Comparison of ENCODE assay signal across 22 cellular contexts in the genomic region with DNA sequence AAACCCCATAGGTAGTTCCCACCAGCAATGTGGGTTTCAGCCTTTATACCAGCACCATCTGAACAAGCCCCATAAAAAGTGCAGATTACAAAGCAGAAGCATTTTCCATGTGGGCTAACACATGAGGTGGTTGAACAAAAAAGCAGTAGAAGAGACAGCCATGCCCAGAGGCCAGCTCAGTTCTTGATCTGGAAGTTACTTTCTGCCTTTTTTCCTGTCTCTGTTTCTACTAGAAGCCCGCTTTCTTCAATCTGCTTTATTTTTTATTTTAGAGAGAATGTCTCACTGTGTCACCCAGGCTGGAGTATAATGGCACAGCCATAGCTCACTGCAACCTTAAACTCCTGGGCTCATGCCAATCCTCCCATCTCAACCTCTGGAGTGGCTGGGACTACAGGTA. TPM values are rescaled to one million over a fixed set of nuclear protein-coding genes. Genes with fewer than 3 reads are reported as not detected.
"Had no signal": no experiment of that assay in that cellular context is flagged by ENCODE, and none has a peak within 500 bp of the region (broad histone marks: within the 10 kb centered on the region; RNA-seq: fewer than 3 reads in every experiment).

No MANE protein-coding gene starts in this region.

- H3K27ac Mint-ChIP-seq: T-cell; T-helper 1 cell treated with Interleukin-12 subunit alpha and Interleukin-12 subunit beta and Interleukin-4 antibody, amounts not matched to agents 30 μg/mL and 1 μg/mL, for 36 hours had no signal

- DNase-seq: Karpas-422, KG1, MG63, NCI-H1092, NCI-H1105 treated with DMSO at 0.1 percent for 48 hours, NCI-H1417 treated with DMSO at 0.1 percent for 48 hours, NCI-H187, NCI-H2029, NCI-H2081 treated with DMSO at 0.1 percent for 48 hours, NCI-H2171, NCI-H226, NCI-H446, NCI-H510A, NCI-H524 treated with DMSO at 0.1 percent for 48 hours, Right ventricle myocardium superior, RPMI8226, SK-N-SH, SW 1271, T-cell had no signal

- H3K4me2 ChIP-seq: SK-N-SH had no signal

- H3K9me3 ChIP-seq: MG63, SK-N-SH had no signal

- H3K27me3 ChIP-seq: MG63 had no signal

- H3K36me3 ChIP-seq: MG63 had no signal

- H3K9me3 Mint-ChIP-seq: T-helper 1 cell treated with Interleukin-12 subunit alpha and Interleukin-12 subunit beta and Interleukin-4 antibody, amounts not matched to agents 30 μg/mL and 1 μg/mL, for 36 hours had no signal

- H3K4me3 ChIP-seq: MG63 had no signal

- ATAC-seq: T-cell had no signal

- H3K27me3 Mint-ChIP-seq: T-cell had no signal

- H3K27ac ChIP-seq: HL-60 had no signal

- H3K9ac ChIP-seq: SK-N-SH had no signal

- H3K36me3 Mint-ChIP-seq: T-cell had no signal

- H3K4me3 Mint-ChIP-seq: T-cell; T-helper 1 cell treated with Interleukin-12 subunit alpha and Interleukin-12 subunit beta and Interleukin-4 antibody, amounts not matched to agents 30 μg/mL and 1 μg/mL, for 36 hours had no signal

RNA-seq across cellular contexts. Expression of gene APOH, which starts 31.5 kb away (rescaled TPM):
- total RNA-seq: SK-MEL-5 had no signal
- polyA plus RNA-seq: SK-N-SH had no signal
